In genomic region chr17:55149485-55149884, GRCh38 we compare ENCODE assay signal across 17 cellular contexts.
DNase-seq lines count a peak whose midpoint lies in the region; ATAC-seq, FAIRE-seq and TF ChIP-seq lines count a peak whose summit lies in the region.
"Had no signal": no experiment of that assay in that cellular context is flagged by ENCODE, and none has a peak within 500 bp of the region (broad histone marks: within the 10 kb centered on the region; RNA-seq: fewer than 3 reads in every experiment).

No MANE protein-coding gene starts in this region.

- no peak overlapping the region for H3K27ac ChIP-seq in pancreas
- H3K27ac ChIP-seq: A549 had no signal

- TF ChIP-seq CTCF in pancreas (IDR thresholded peaks at IDR 0.05): no peak

- no peak overlapping the region for H3K4me3 ChIP-seq in pancreas
- H3K4me3 ChIP-seq: A549, HAP-1 had no signal

- no peaks in the 10 kb centered on the region for H3K36me3 ChIP-seq in pancreas
- H3K36me3 ChIP-seq: HAP-1 had no signal

- H3K4me1 ChIP-seq in pancreas: peaks cover 0 to 10% (median 7%) of the 10 kb centered on the region in 3 donors
- H3K4me1 ChIP-seq: A549, Caco-2, HAP-1 had no signal

- peak; percentile 60 for DNase-seq in NCI-H510A treated with DMSO at 0.1 percent for 48 hours (lab: John Stamatoyannopoulos, UW)
- DNase-seq in NCI-H510A (lab: John Stamatoyannopoulos, UW): no peak
- DNase-seq in NCI-H69 (lab: John Stamatoyannopoulos, UW): peak; percentile 76
- DNase-seq in SHP77 (lab: John Stamatoyannopoulos, UW): peak; percentile 45 to 54
- DNase-seq in pancreas: peak in 2 of 6 donors; percentile 11 to 49
- no peak for DNase-seq in cerebellar cortex (ENCODE audit: low spot score)
- DNase-seq in HTR-8/SVneo (ENCODE audit: insufficient read length, low spot score): no peak
- DNase-seq: Caco-2; CD8-positive, alpha-beta T cell; DMS79 treated with DMSO at 0.1 percent for 48 hours; EL had no signal

- no peaks in the 10 kb centered on the region for H3K27me3 ChIP-seq in pancreas

- ATAC-seq in pancreas: peak; percentile 80 to 96 (median 88)
- no peak for ATAC-seq in GM18502 (IDR thresholded peaks at IDR 0.05; ENCODE audit: poor library complexity, unreplicated experiment)
- ATAC-seq: A549; CD8-positive, alpha-beta T cell had no signal

- intact Hi-C loops in pancreas (cut with DNase I): no loop called here

- no peaks in the 10 kb centered on the region for H3K9me3 ChIP-seq in pancreas
- H3K9me3 ChIP-seq: A549, Caco-2, HAP-1 had no signal

- FAIRE-seq in pancreas (lab: Jason Lieb, UNC): no peak
- FAIRE-seq in HTR-8/SVneo (lab: Jason Lieb, UNC): no peak
- FAIRE-seq: A549, G401.6, GM12891, H1 had no signal

Comparison
In these comparisons a context has a peak if more than half of its experiments do, and no peak if none do; other contexts are left out.
1. DNase-seq: peak in NCI-H510A treated with DMSO at 0.1 percent for 48 hours (single experiment), NCI-H69 (single experiment) and SHP77 (2 of 2); none in NCI-H510A (single experiment), cerebellar cortex (single experiment) and HTR-8/SVneo (single experiment).